26 cellular contexts compared by ENCODE assay signal in the genomic region with DNA sequence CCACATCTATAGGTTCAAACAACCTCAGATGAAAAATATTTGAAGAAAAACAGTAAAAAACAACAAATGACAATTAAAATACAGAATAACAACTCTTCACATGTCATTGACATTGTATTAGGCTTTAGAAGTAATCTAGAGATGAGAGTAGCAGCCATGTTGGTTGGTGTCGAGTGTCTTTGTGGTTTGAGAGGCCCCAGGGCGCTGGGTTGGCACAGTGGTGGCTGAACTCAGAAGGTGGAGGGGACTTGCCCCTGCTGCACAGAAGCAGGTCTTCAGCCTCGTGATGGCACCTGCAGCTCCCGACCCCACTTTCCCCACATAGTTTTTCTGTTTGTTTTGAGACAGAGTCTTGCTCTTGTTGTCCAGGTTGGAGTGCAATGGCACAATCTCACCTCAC.
"Had no signal": no experiment of that assay in that cellular context is flagged by ENCODE, and none has a peak within 500 bp of the region (broad histone marks: within the 10 kb centered on the region; RNA-seq: fewer than 3 reads in every experiment).

No MANE protein-coding gene starts in this region.

- H3K9me3 Mint-ChIP-seq: activated CD4-positive, alpha-beta memory T cell treated with anti-CD3 and anti-CD28 coated beads for 36 hours; activated naive CD4-positive, alpha-beta T cell treated with anti-CD3 and anti-CD28 coated beads for 36 hours; activated T-helper 17 cell treated with anti-CD3 and anti-CD28 coated beads, Interleukin-2, amount 50 U/mL, for 72 hours; T-cell had no signal

- H3K4me3 Mint-ChIP-seq: activated CD4-positive, alpha-beta memory T cell treated with anti-CD3 and anti-CD28 coated beads for 36 hours; activated CD4-positive, alpha-beta T cell treated with anti-CD3 and anti-CD28 coated beads, Interleukin-2, amount 10 ng/mL, durations not matched to agents 7 days and 5 days; activated naive CD4-positive, alpha-beta T cell treated with anti-CD3 and anti-CD28 coated beads for 36 hours; activated naive CD8-positive, alpha-beta T cell; activated T-helper 17 cell treated with anti-CD3 and anti-CD28 coated beads, Interleukin-2, amount 50 U/mL, for 72 hours; T-cell had no signal

- H3K36me3 Mint-ChIP-seq: activated CD4-positive, alpha-beta memory T cell treated with anti-CD3 and anti-CD28 coated beads for 36 hours; activated naive CD8-positive, alpha-beta T cell; T-cell had no signal

- H3K27me3 ChIP-seq: brain microvascular endothelial cell, cardiac muscle cell had no signal

- H3K4me3 ChIP-seq: cardiac muscle cell, K562, SK-N-MC had no signal

- H3K36me3 ChIP-seq: brain microvascular endothelial cell, cardiac muscle cell had no signal

- H3K4me1 Mint-ChIP-seq: activated CD4-positive, alpha-beta T cell treated with anti-CD3 and anti-CD28 coated beads, Interleukin-2, amount 10 ng/mL, durations not matched to agents 7 days and 5 days; activated T-helper 17 cell treated with anti-CD3 and anti-CD28 coated beads, Interleukin-2, amount 50 U/mL, for 72 hours; T-cell had no signal

- H3K27ac Mint-ChIP-seq: activated CD4-positive, alpha-beta memory T cell treated with anti-CD3 and anti-CD28 coated beads for 36 hours; activated CD4-positive, alpha-beta T cell treated with anti-CD3 and anti-CD28 coated beads, Interleukin-2, amount 10 ng/mL, durations not matched to agents 7 days and 5 days; activated naive CD4-positive, alpha-beta T cell treated with anti-CD3 and anti-CD28 coated beads for 36 hours; activated naive CD8-positive, alpha-beta T cell; activated T-helper 17 cell treated with anti-CD3 and anti-CD28 coated beads, Interleukin-2, amount 50 U/mL, for 72 hours; T-cell had no signal

- H3K27me3 Mint-ChIP-seq: activated CD4-positive, alpha-beta memory T cell treated with anti-CD3 and anti-CD28 coated beads for 36 hours; activated CD4-positive, alpha-beta T cell treated with anti-CD3 and anti-CD28 coated beads, Interleukin-2, amount 10 ng/mL, durations not matched to agents 7 days and 5 days; activated naive CD8-positive, alpha-beta T cell; activated T-helper 17 cell treated with anti-CD3 and anti-CD28 coated beads, Interleukin-2, amount 50 U/mL, for 72 hours; T-cell had no signal

- H3K27ac ChIP-seq: brain microvascular endothelial cell, SK-N-MC, VCaP had no signal

- ATAC-seq: activated T-helper 17 cell treated with anti-CD3 and anti-CD28 coated beads, Interleukin-2, amount 50 U/mL, for 72 hours; K562; Panc1; T-cell had no signal

- DNase-seq: activated CD4-positive, alpha-beta memory T cell treated with anti-CD3 and anti-CD28 coated beads for 36 hours; activated CD4-positive, alpha-beta T cell treated with anti-CD3 and anti-CD28 coated beads, Interleukin-2, amount 10 ng/mL, durations not matched to agents 7 days and 5 days; activated CD4-positive, CD25-positive, alpha-beta regulatory T cell; activated CD8-positive, alpha-beta memory T cell treated with anti-CD3 and anti-CD28 coated beads for 24 hours; activated gamma-delta T cell; activated naive CD4-positive, alpha-beta T cell treated with anti-CD3 and anti-CD28 coated beads for 36 hours; activated T-cell treated with anti-CD3 and anti-CD28 coated beads, Interleukin-2, amount 50 U/mL, for 48 hours; MV-4-11; NCI-H1092 treated with DMSO at 0.1 percent for 48 hours; NCI-H1417 treated with DMSO at 0.1 percent for 48 hours; NCI-H1694; NCI-H2081; NCI-H2227 treated with DMSO at 0.1 percent for 48 hours; NCI-H774; OCI-M1; RPMI8226; T-cell; T1000 had no signal
